Comparison of ENCODE assay signal across 7 cellular contexts in the genomic region with DNA sequence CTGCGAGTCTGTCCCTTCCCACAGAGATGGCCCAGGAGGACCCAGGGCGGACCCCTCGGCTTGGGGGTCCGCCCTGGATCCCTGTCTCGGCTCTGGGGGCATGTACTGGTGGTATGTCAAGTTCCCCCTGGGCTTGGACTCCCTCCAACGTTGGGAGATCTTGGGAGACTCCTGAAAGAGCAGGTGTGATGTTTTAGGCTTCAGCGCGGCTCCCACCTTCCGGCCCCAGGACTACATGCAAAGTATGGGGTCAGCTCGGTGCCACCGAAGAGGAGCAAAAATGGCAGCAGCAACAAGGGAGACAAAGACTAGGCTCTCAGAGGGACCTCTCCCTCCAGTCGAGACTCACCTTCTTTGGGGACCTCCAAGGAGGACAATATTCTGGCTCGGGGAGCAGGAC. TPM values are rescaled to one million over a fixed set of nuclear protein-coding genes. Genes with fewer than 3 reads are reported as not detected.
A peak's percentile ranks its signal among the peaks of the same experiment; 100 is the strongest.
DNase-seq lines count a peak whose midpoint lies in the region; ATAC-seq and TF ChIP-seq lines count a peak whose summit lies in the region.
"Had no signal": no experiment of that assay in that cellular context is flagged by ENCODE, and none has a peak within 500 bp of the region (broad histone marks: within the 10 kb centered on the region; RNA-seq: fewer than 3 reads in every experiment).

No MANE protein-coding gene starts in this region.

- peak overlapping the region; percentile 91 for H3K4me2 ChIP-seq in PC-3 (ENCODE audit: low read length)

- intact Hi-C loops in PC-3 (cut with micrococcal nuclease) (no loop called here), right cardiac atrium (cut with DNase I) (no loop called here)

- no peaks in the 10 kb centered on the region for H3K36me3 ChIP-seq in PC-3 (ENCODE audit: low read depth, low read length)

- POLR2A ChIA-PET in PC-3 (lab: Charles Lee; ENCODE audit: unreplicated experiment) = no interaction called here

- H3K79me2 ChIP-seq in PC-3 (ENCODE audit: low read length) = peaks cover 9% of the 10 kb centered on the region

- H4K20me1 ChIP-seq in PC-3 (ENCODE audit: low read length) = no peaks in the 10 kb centered on the region

- H3K4me3 ChIP-seq in PC-3 (ENCODE audit: low read length) (peak overlapping the region; percentile 70; the same call in 1 of the 2 replicates), right cardiac atrium (ENCODE audit: low read length) (no peak overlapping the region)

- DNase-seq in PC-3 = no peak
- peak; percentile 42 to 69 (median 65) for DNase-seq in right cardiac atrium
- DNase-seq in HuH-7 (ENCODE audit: low spot score) = no peak
- no peak for DNase-seq in GM20000 (ENCODE audit: low spot score)
- DNase-seq: MM.1S had no signal

- no peak overlapping the region for H2AFZ ChIP-seq in PC-3 (ENCODE audit: low read length)

- H3K27ac ChIP-seq in 22Rv1 (peak overlapping the region; percentile 82), PC-3 (ENCODE audit: low read length) (no peak overlapping the region), right cardiac atrium (ENCODE audit: low read length) (peak overlapping the region; percentile 9)

- 72% methylated on average over 13 of the region's 13 CpGs for WGBS in right cardiac atrium

- no TSS peak for BruUV-seq in PC-3 (replicated peaks; lab: Mats Ljungman, UMichigan)

- H3K27me3 ChIP-seq in PC-3 (ENCODE audit: low read length) (no peaks in the 10 kb centered on the region), right cardiac atrium (ENCODE audit: control insufficient read depth, insufficient read depth) (no peaks in the 10 kb centered on the region)

- TF ChIP-seq CTCF in 22Rv1 (IDR thresholded peaks at IDR 0.05) = no peak
- TF ChIP-seq CTCF in PC-3 (conservative IDR thresholded peaks at IDR 0.05; ENCODE audit: low read depth, low read length) = no peak
- no peak for TF ChIP-seq CTCF in GM20000 (IDR thresholded peaks at IDR 0.05; ENCODE audit: extremely low read depth, missing control alignments)

- no peak overlapping the region for H3K9ac ChIP-seq in PC-3 (ENCODE audit: low read length)

- no peak for ATAC-seq in PC-3
- no peak for ATAC-seq in right cardiac atrium
- no peak for ATAC-seq in GM18870 (IDR thresholded peaks at IDR 0.05; ENCODE audit: unreplicated experiment)

- H3K9me3 ChIP-seq in PC-3 (ENCODE audit: low read length) = no peaks in the 10 kb centered on the region
- no peaks in the 10 kb centered on the region for H3K9me3 ChIP-seq in right cardiac atrium (ENCODE audit: control insufficient read depth, low read length)

- CTCF ChIA-PET in PC-3 (lab: Charles Lee) = no interaction called here

- no peaks in the 10 kb centered on the region for H3K9me2 ChIP-seq in PC-3 (replicated peaks; ENCODE audit: low read length)

- H3K4me1 ChIP-seq in PC-3 (ENCODE audit: insufficient read depth, low read length) (no peaks in the 10 kb centered on the region; the same call in 1 of the 2 replicates), right cardiac atrium (ENCODE audit: control insufficient read depth, insufficient read depth, low read length) (peaks cover 15% of the 10 kb centered on the region)

- no peaks in the 10 kb centered on the region for H3F3A ChIP-seq in PC-3 (ENCODE audit: low read length, unreplicated experiment)

RNA-seq across cellular contexts. Expression of a gene that starts 4.2 kb away (rescaled TPM):
- 0.18 and 0.40 TPM in 2 replicates for total RNA-seq in PC-3 (2014; rRNA removed)
- 1 to 10 TPM; 1.6 to 5.7 (median 3.5) TPM for total RNA-seq in right cardiac atrium
- polyA plus RNA-seq in right cardiac atrium = 4.0 TPM

RNA-seq across cellular contexts. Expression of a gene that starts 19.5 kb away (rescaled TPM):
- total RNA-seq in PC-3 (2014; rRNA removed) (0.69 TPM in 1 of 2 replicates, not detected in the other), right cardiac atrium (not detected)
- polyA plus RNA-seq in right cardiac atrium = 0.09 TPM

RNA-seq across cellular contexts. Expression of a gene that starts 25.1 kb away (rescaled TPM):
- 0.40 and 0.51 TPM in 2 replicates for total RNA-seq in PC-3 (2014; rRNA removed)
- total RNA-seq in right cardiac atrium = 10 to 100 TPM; 13.8 to 19.6 (median 17.5) TPM
- polyA plus RNA-seq in right cardiac atrium = 20.4 TPM

RNA-seq across cellular contexts. Expression of a gene that starts 31.4 kb away (rescaled TPM):
- total RNA-seq in PC-3 (2014; rRNA removed) (not detected in 2 replicates), right cardiac atrium (under 1 TPM; 0.18 to 0.54 (median 0.38) TPM)
- polyA plus RNA-seq in right cardiac atrium = 0.34 TPM

RNA-seq across cellular contexts. Expression of a gene that starts 37.2 kb away (rescaled TPM):
- total RNA-seq in PC-3 (2014; rRNA removed) (4.6 and 4.8 TPM in 2 replicates), right cardiac atrium (1 to 10 TPM; 2.2 to 4.0 (median 2.6) TPM)
- 3.0 TPM for polyA plus RNA-seq in right cardiac atrium

Comparison
In these comparisons a context has a peak if more than half of its experiments do, and no peak if none do; other contexts are left out.
1. DNase-seq: peak in right cardiac atrium (3 of 3); none in PC-3 (single experiment), HuH-7 (single experiment) and GM20000 (single experiment).